ENCODE assay signal across 30 cellular contexts in genomic region chr16:12311887-12312286, GRCh38.
A peak's percentile ranks its signal among the peaks of the same experiment; 100 is the strongest.
DNase-seq lines count a peak whose midpoint lies in the region; ATAC-seq, FAIRE-seq and TF ChIP-seq lines count a peak whose summit lies in the region.
"Had no signal": no experiment of that assay in that cellular context is flagged by ENCODE, and none has a peak within 500 bp of the region (broad histone marks: within the 10 kb centered on the region; RNA-seq: fewer than 3 reads in every experiment).

No MANE protein-coding gene starts in this region.

- WGBS in mammary epithelial cell (ENCODE audit: low coverage, missing lambda C conversion rate): 100% methylated on average over 2 of the region's 2 CpGs
- 83 to 93% (median 92%) methylated on average over 2 of the region's 2 CpGs for WGBS in small intestine, 3 donors

- H4K20me1 ChIP-seq in mammary epithelial cell (ENCODE audit: insufficient read depth, low read length): peaks cover 3% of the 10 kb centered on the region

- H3K9ac ChIP-seq in mammary epithelial cell (ENCODE audit: insufficient read depth, low read length): no peak overlapping the region
- H3K9ac ChIP-seq: KMS-11 had no signal

- CTCF ChIA-PET in mammary epithelial cell (lab: Charles Lee; ENCODE audit: low non-redundant PET) (no interaction called here), MCF 10A (lab: Yijun Ruan, JAX) (interaction anchor here (0.8 kb wide), 1 partner anchor 213 kb away, joined by 3 read pairs; no protein-coding TSS in a partner anchor)

- H3K4me2 ChIP-seq in mammary epithelial cell (ENCODE audit: insufficient read depth, low read depth, low read length): no peak overlapping the region
- H3K4me2 ChIP-seq: A549, KMS-11 had no signal

- no peaks in the 10 kb centered on the region for H3K27me3 Mint-ChIP-seq in MCF 10A (ENCODE audit: insufficient read depth, unreplicated experiment)
- H3K27me3 Mint-ChIP-seq: activated naive CD8-positive, alpha-beta T cell; activated T-helper 17 cell treated with anti-CD3 and anti-CD28 coated beads, Interleukin-2, amount 50 U/mL, for 72 hours; B cell; naive B cell had no signal

- ATAC-seq in RWPE2 (ENCODE audit: low read depth): peak; percentile 67; the same call in 2 of the 3 replicates
- ATAC-seq in esophagus mucosa: peak; percentile 69
- no peak for ATAC-seq in HG03280 (IDR thresholded peaks at IDR 0.05; ENCODE audit: unreplicated experiment)
- ATAC-seq: activated T-helper 17 cell treated with anti-CD3 and anti-CD28 coated beads, Interleukin-2, amount 50 U/mL, for 72 hours; stimulated activated effector memory CD8-positive, alpha-beta T cell treated with anti-CD3 and anti-CD28 coated beads, Interleukin-12 subunit alpha, Interleukin-12 subunit beta, amount 100 ng/mL, for 72 hours had no signal

- peaks cover 6% of the 10 kb centered on the region for H3K4me1 Mint-ChIP-seq in MCF 10A (ENCODE audit: insufficient read depth, unreplicated experiment)

- H3K9me3 Mint-ChIP-seq in MCF 10A (ENCODE audit: unreplicated experiment): no peaks in the 10 kb centered on the region
- H3K9me3 Mint-ChIP-seq: activated T-helper 17 cell treated with anti-CD3 and anti-CD28 coated beads, Interleukin-2, amount 50 U/mL, for 72 hours; stimulated activated effector memory CD8-positive, alpha-beta T cell treated with anti-CD3 and anti-CD28 coated beads, Interleukin-12 subunit alpha, Interleukin-12 subunit beta, amount 100 ng/mL, for 72 hours had no signal

- no peak overlapping the region for H3K27ac Mint-ChIP-seq in MCF 10A (ENCODE audit: low read depth, unreplicated experiment)
- H3K27ac Mint-ChIP-seq: activated naive CD8-positive, alpha-beta T cell; activated T-helper 17 cell treated with anti-CD3 and anti-CD28 coated beads, Interleukin-2, amount 50 U/mL, for 72 hours; B cell; stimulated activated effector memory CD8-positive, alpha-beta T cell treated with anti-CD3 and anti-CD28 coated beads, Interleukin-12 subunit alpha, Interleukin-12 subunit beta, amount 100 ng/mL, for 72 hours had no signal

- no peak for FAIRE-seq in small intestine (lab: Jason Lieb, UNC)
- FAIRE-seq: A549, astrocyte had no signal

- dilution Hi-C loops in mammary epithelial cell (cut with HindIII; ENCODE audit: low sequenced_read_pairs): no loop called here

- H3K36me3 Mint-ChIP-seq in MCF 10A (ENCODE audit: insufficient read depth, unreplicated experiment): no peaks in the 10 kb centered on the region

- H3K27ac ChIP-seq in mammary epithelial cell (ENCODE audit: insufficient read depth, low read depth, low read length): no peak overlapping the region
- no peak overlapping the region for H3K27ac ChIP-seq in RWPE2 (ENCODE audit: poor library complexity, severe bottlenecking)
- H3K27ac ChIP-seq in small intestine (ENCODE audit: low read depth in 1 of 2, low read length in 1 of 2): no peak overlapping the region
- no peak overlapping the region for H3K27ac ChIP-seq in coronary artery
- H3K27ac ChIP-seq: A549, KMS-11, suprapubic skin, vagina had no signal

- no peak overlapping the region for H2AFZ ChIP-seq in mammary epithelial cell (ENCODE audit: low read depth, low read length)

- intact Hi-C loops in mammary epithelial cell (cut with micrococcal nuclease): no loop called here
- intact Hi-C loops in MCF 10A (cut with micrococcal nuclease): no loop called here

- H3K4me3 Mint-ChIP-seq in MCF 10A (ENCODE audit: unreplicated experiment): no peak overlapping the region
- H3K4me3 Mint-ChIP-seq: activated naive CD8-positive, alpha-beta T cell; activated T-helper 17 cell treated with anti-CD3 and anti-CD28 coated beads, Interleukin-2, amount 50 U/mL, for 72 hours; B cell; stimulated activated effector memory CD8-positive, alpha-beta T cell treated with anti-CD3 and anti-CD28 coated beads, Interleukin-12 subunit alpha, Interleukin-12 subunit beta, amount 100 ng/mL, for 72 hours had no signal

- H3K27me3 ChIP-seq in mammary epithelial cell (ENCODE audit: insufficient read depth, low read length): no peaks in the 10 kb centered on the region
- H3K27me3 ChIP-seq in RWPE2 (ENCODE audit: insufficient read depth, poor library complexity, severe bottlenecking): no peaks in the 10 kb centered on the region
- no peaks in the 10 kb centered on the region for H3K27me3 ChIP-seq in small intestine (ENCODE audit: control insufficient read depth in 2 of 2, insufficient read depth in 2 of 2, low read length in 2 of 2)
- H3K27me3 ChIP-seq: suprapubic skin, vagina had no signal

- H3K4me1 ChIP-seq in mammary epithelial cell (ENCODE audit: insufficient read depth, low read length) (no peaks in the 10 kb centered on the region), RWPE2 (ENCODE audit: insufficient read depth, poor library complexity, severe bottlenecking) (no peaks in the 10 kb centered on the region), small intestine (ENCODE audit: control insufficient read depth in 2 of 2, insufficient read depth in 1 of 2, low read depth in 1 of 2, low read length in 1 of 2) (peaks cover 2 to 3% of the 10 kb centered on the region in 2 donors)
- H3K4me1 ChIP-seq: vagina had no signal

- BruUV-seq in mammary epithelial cell (replicated peaks; lab: Mats Ljungman, UMichigan): no TSS peak
- BruUV-seq in MCF 10A (replicated peaks; lab: Mats Ljungman, UMichigan): no TSS peak

- peak; percentile 28 for DNase-seq in mammary epithelial cell
- DNase-seq in MCF 10A (ENCODE audit: unreplicated experiment): no peak
- DNase-seq in RWPE2 (ENCODE audit: low spot score): no peak
- DNase-seq in small intestine: peak; percentile 14
- DNase-seq in coronary artery (ENCODE audit: low spot score): no peak
- no peak for DNase-seq in putamen (ENCODE audit: low spot score)
- DNase-seq: activated CD4-positive, alpha-beta T cell treated with anti-CD3 and anti-CD28 coated beads, Interleukin-2, amount 50 U/mL, for 4 hours; activated CD4-positive, CD25-positive, alpha-beta regulatory T cell; Caco-2; central memory CD4-positive, alpha-beta T cell; head of caudate nucleus; left cardiac atrium; naive B cell; NCI-H1694 treated with DMSO at 0.1 percent for 48 hours; NCI-H2171; NCI-H524 treated with DMSO at 0.1 percent for 48 hours; occipital lobe; retina; T1000 had no signal

- H3K36me3 ChIP-seq in mammary epithelial cell (ENCODE audit: insufficient read depth, low read length): no peaks in the 10 kb centered on the region
- H3K36me3 ChIP-seq in RWPE2 (ENCODE audit: low read depth): no peaks in the 10 kb centered on the region
- no peaks in the 10 kb centered on the region for H3K36me3 ChIP-seq in small intestine (ENCODE audit: control insufficient read depth in 2 of 2, insufficient read depth in 2 of 2, low read length in 2 of 2)
- H3K36me3 ChIP-seq: suprapubic skin, vagina had no signal

- POLR2A ChIA-PET in MCF 10A (lab: Yijun Ruan, JAX): no interaction called here

- no peak for TF ChIP-seq CTCF in mammary epithelial cell (conservative IDR thresholded peaks at IDR 0.05 in 1 of 2, IDR thresholded peaks at IDR 0.05 in 1 of 2; ENCODE audit: extremely low read depth in 1 of 2, insufficient read depth in 1 of 2, low read depth in 1 of 2, low read length in 2 of 2)
- TF ChIP-seq CTCF in MCF 10A (IDR thresholded peaks at IDR 0.05; ENCODE audit: unreplicated experiment): no peak
- no peak for TF ChIP-seq CTCF in RWPE2 (IDR thresholded peaks at IDR 0.05; ENCODE audit: poor library complexity, severe bottlenecking)
- no peak for TF ChIP-seq CTCF in coronary artery (IDR thresholded peaks at IDR 0.05)

- H3K4me3 ChIP-seq in mammary epithelial cell (replicated peaks in 1 of 3; ENCODE audit: insufficient read depth in 1 of 3, low read depth in 2 of 3, low read length in 3 of 3) (no peak overlapping the region), RWPE2 (ENCODE audit: severe bottlenecking) (no peak overlapping the region), small intestine (ENCODE audit: low read depth in 1 of 2, low read length in 2 of 2) (no peak overlapping the region), coronary artery (no peak overlapping the region)
- H3K4me3 ChIP-seq: A549, suprapubic skin, vagina had no signal

- no peaks in the 10 kb centered on the region for H3K79me2 ChIP-seq in mammary epithelial cell (ENCODE audit: insufficient read depth, low read length)

- in situ Hi-C loops in mammary epithelial cell (cut with MboI; ENCODE audit: low sequenced_read_pairs in 2 of 2): no loop called here

- peaks cover 3% of the 10 kb centered on the region for H3K9me3 ChIP-seq in mammary epithelial cell (replicated peaks; ENCODE audit: insufficient read depth, low read length)
- H3K9me3 ChIP-seq in RWPE2 (ENCODE audit: severe bottlenecking): no peaks in the 10 kb centered on the region
- no peaks in the 10 kb centered on the region for H3K9me3 ChIP-seq in small intestine (ENCODE audit: control insufficient read depth, low read depth)
- H3K9me3 ChIP-seq: A549, Caco-2, suprapubic skin, vagina had no signal

Comparison
In these comparisons a context has a peak if more than half of its experiments do, and no peak if none do; other contexts are left out.
1. DNase-seq: peak in mammary epithelial cell (single experiment) and small intestine (single experiment); none in MCF 10A (single experiment), RWPE2 (single experiment), coronary artery (single experiment) and putamen (single experiment).